In genomic region chr2:26245810-26246209, GRCh38 we compare ENCODE assay signal across 8 cellular contexts. TPM values are rescaled to one million over a fixed set of nuclear protein-coding genes. Genes with fewer than 3 reads are reported as not detected.
DNase-seq lines count a peak whose midpoint lies in the region; ATAC-seq and TF ChIP-seq lines count a peak whose summit lies in the region.

No MANE protein-coding gene starts in this region.

- H3K27ac ChIP-seq in lung (ENCODE audit: low read depth in 1 of 2, low read length in 1 of 2) (peak overlapping the region in 1 of 2 donors; percentile 98), aorta (ENCODE audit: low read depth in 1 of 2, low read length in 2 of 2) (no peak overlapping the region)

- TF ChIP-seq CTCF in lung (IDR thresholded peaks at IDR 0.05; ENCODE audit: control extremely low read depth, extremely low read depth) = no peak

- intact Hi-C loops in aorta (cut with DNase I) = loop anchor here in 1 of 2 donors (10.0 kb wide), 1 partner anchor 79 kb away; no protein-coding TSS in a partner anchor

- H3K4me1 ChIP-seq in ES-I3 (ENCODE audit: insufficient read depth, low read length) (no peaks in the 10 kb centered on the region; the same call in 1 of the 2 replicates), lung (ENCODE audit: control insufficient read depth in 2 of 2, insufficient read depth in 2 of 2, low read length in 2 of 2) (peaks cover 6 to 9% of the 10 kb centered on the region in 2 donors), aorta (ENCODE audit: control insufficient read depth in 1 of 2, insufficient read depth in 2 of 2, low read length in 2 of 2) (peaks cover 0 to 4% of the 10 kb centered on the region in 2 donors)

- no peaks in the 10 kb centered on the region for H3K36me3 ChIP-seq in ES-I3 (ENCODE audit: insufficient read depth, low read length)
- no peaks in the 10 kb centered on the region for H3K36me3 ChIP-seq in lung (ENCODE audit: control insufficient read depth in 2 of 2, insufficient read depth in 2 of 2, low read length in 2 of 2)
- H3K36me3 ChIP-seq in aorta (ENCODE audit: control insufficient read depth in 1 of 2, insufficient read depth in 2 of 2, low read length in 1 of 2) = no peaks in the 10 kb centered on the region

- WGBS in lung, 2 donors = 17 to 20% methylated on average over 3 of the region's 3 CpGs
- WGBS in aorta, 2 donors = 21 to 22% methylated on average over 3 of the region's 3 CpGs

- no peaks in the 10 kb centered on the region for H3K27me3 Mint-ChIP-seq in IgD-negative memory B cell

- H3K4me3 ChIP-seq in lung (peak overlapping the region; percentile 76), aorta (ENCODE audit: low read length in 2 of 2) (peak overlapping the region; percentile 78 to 83)

- ATAC-seq in GM21390 (IDR thresholded peaks at IDR 0.05; ENCODE audit: unreplicated experiment) = peak; percentile 62
- no peak for ATAC-seq in lung (ENCODE audit: insufficient read depth, low FRiP score)
- no peak for ATAC-seq in aorta (ENCODE audit: low FRiP score)

- H3K36me3 Mint-ChIP-seq in IgD-negative memory B cell = no peaks in the 10 kb centered on the region

- no peaks in the 10 kb centered on the region for H3K27me3 ChIP-seq in lung (ENCODE audit: control insufficient read depth, insufficient read depth)
- no peaks in the 10 kb centered on the region for H3K27me3 ChIP-seq in aorta (ENCODE audit: control insufficient read depth in 1 of 2, insufficient read depth in 2 of 2, low read length in 1 of 2)

- H3K9me3 ChIP-seq in ES-I3 (ENCODE audit: control insufficient read depth, insufficient read depth, low read length) (no peaks in the 10 kb centered on the region), lung (ENCODE audit: control insufficient read depth in 2 of 2, insufficient read depth in 1 of 2, low read length in 1 of 2) (no peaks in the 10 kb centered on the region), aorta (ENCODE audit: control insufficient read depth, low read length) (no peaks in the 10 kb centered on the region)

- H3K4me3 Mint-ChIP-seq in IgD-negative memory B cell = peak overlapping the region; percentile 95 to 99 (median 98)

- DNase-seq in astrocyte of the hippocampus (ENCODE audit: low read depth, low spot score) (peak; percentile 15), lung (ENCODE audit: low spot score) (no peak), aorta (no peak), NCI-H69 (lab: John Stamatoyannopoulos, UW) (no peak)
- DNase-seq in stimulated activated CD4-positive, alpha-beta T cell treated with anti-CD3 and anti-CD28 coated beads, Interleukin-15, amount 100 ng/mL, for 24 hours = no peak

- H3K4me1 Mint-ChIP-seq in IgD-negative memory B cell = peaks cover 39 to 53% (median 45%) of the 10 kb centered on the region in 3 donors

- H3K27ac Mint-ChIP-seq in IgD-negative memory B cell = peak overlapping the region in 2 of 3 donors; percentile 100

- H3K9ac ChIP-seq in ES-I3 (ENCODE audit: low read depth, low read length) = peak overlapping the region; percentile 93

- H3K9me3 Mint-ChIP-seq in IgD-negative memory B cell = no peaks in the 10 kb centered on the region

RNA-seq across cellular contexts. Expression of gene HADHB, which starts 1.1 kb away (rescaled TPM):
- polyA plus RNA-seq in IgD-negative memory B cell (104 TPM), lung (10 to 100 TPM; 63.1 to 78.8 TPM), aorta (10 to 100 TPM; 83.1 to 84.5 TPM)
- total RNA-seq in lung (100 to 1,000 TPM; 100 to 140 TPM), aorta (10 to 100 TPM; 88.1 to 95.7 TPM)

RNA-seq across cellular contexts. Expression of gene HADHA, which starts 1.4 kb away (rescaled TPM):
- 125 TPM for polyA plus RNA-seq in IgD-negative memory B cell
- 100 to 1,000 TPM; 111 to 117 TPM for total RNA-seq in lung
- 10 to 100 TPM; 35.2 to 77.6 TPM for polyA plus RNA-seq in lung
- 100 to 1,000 TPM; 102 to 109 TPM for total RNA-seq in aorta
- 10 to 100 TPM; 76.0 to 76.4 TPM for polyA plus RNA-seq in aorta
